Comparison of ENCODE assay signal across 8 cellular contexts in genomic region chr2:221572821-221573429, GRCh38. TPM values are rescaled to one million over a fixed set of nuclear protein-coding genes. Genes with fewer than 3 reads are reported as not detected.
A peak's percentile ranks its signal among the peaks of the same experiment; 100 is the strongest.
DNase-seq lines count a peak whose midpoint lies in the region; ATAC-seq, FAIRE-seq and TF ChIP-seq lines count a peak whose summit lies in the region.

No MANE protein-coding gene starts in this region.

- peak overlapping the region; percentile 64 for H3K4me3 ChIP-seq in AG09309 (ENCODE audit: control insufficient read depth, low read depth, low read length)
- peak overlapping the region; percentile 66 to 93 (median 78) for H3K4me3 ChIP-seq in sigmoid colon

- DNase-seq in AG09309 (ENCODE audit: low read depth) (no peak), RCC 7860 (ENCODE audit: low spot score) (peak; percentile 22), hepatic stellate cell (ENCODE audit: low spot score) (peak; percentile 38), sigmoid colon (peak; percentile 76), retina (no peak)

- no peak for FAIRE-seq in RCC 7860 (lab: Jason Lieb, UNC)

- H3K27me3 ChIP-seq in sigmoid colon: peaks cover 0 to 17% (median 0%) of the 10 kb centered on the region in 3 donors

- no peak for TF ChIP-seq CTCF in AG09309 (IDR thresholded peaks at IDR 0.05; ENCODE audit: control insufficient read depth, insufficient read depth, low read depth, low read length, missing control alignments)
- TF ChIP-seq CTCF in sigmoid colon (IDR thresholded peaks at IDR 0.05): no peak

- no peaks in the 10 kb centered on the region for H3K36me3 ChIP-seq in sigmoid colon

- ATAC-seq in GM18907 (IDR thresholded peaks at IDR 0.05; ENCODE audit: unreplicated experiment) (peak; percentile 30), HG03095 (IDR thresholded peaks at IDR 0.05; ENCODE audit: unreplicated experiment) (peak; percentile 30)

- peaks cover 0 to 42% (median 28%) of the 10 kb centered on the region in 4 donors for H3K4me1 ChIP-seq in sigmoid colon

- H3K27ac ChIP-seq in angular gyrus (ENCODE audit: low read depth, low read length) (peak overlapping the region; percentile 61), sigmoid colon (peak overlapping the region; percentile 87 to 93 (median 92))

- no peaks in the 10 kb centered on the region for H3K9me3 ChIP-seq in sigmoid colon

- 0 to 1% methylated on average over 42 of the region's 42 CpGs for WGBS in sigmoid colon, 2 donors

- TF ChIP-seq EP300 in sigmoid colon (IDR thresholded peaks at IDR 0.05): no peak

- intact Hi-C loops in sigmoid colon (cut with DNase I): loop anchor here (1.0 to 5.0 kb wide), 4 partner anchors 146 to 1836 kb away; no protein-coding TSS in a partner anchor

- peak in 1 of 2 donors; percentile 10 for TF ChIP-seq POLR2A in sigmoid colon (IDR thresholded peaks at IDR 0.05)

RNA-seq across cellular contexts. Expression of gene EPHA4, which starts 0.8 kb away (rescaled TPM):
- total RNA-seq in sigmoid colon: 10 to 100 TPM; 26.9 to 50.7 (median 37.0) TPM
- polyA plus RNA-seq in sigmoid colon: 1 to 10 TPM; 1.2 to 4.8 (median 1.8) TPM

Comparison
In these comparisons a context has a peak if more than half of its experiments do, and no peak if none do; other contexts are left out.
1. DNase-seq: peak in RCC 7860 (single experiment), hepatic stellate cell (single experiment) and sigmoid colon (single experiment); none in AG09309 (single experiment) and retina (single experiment).